Comparison of ENCODE assay signal across 13 cellular contexts in genomic region chr1:238606896-238607295, GRCh38.
DNase-seq lines count a peak whose midpoint lies in the region; ATAC-seq lines count a peak whose summit lies in the region.
"Had no signal": no experiment of that assay in that cellular context is flagged by ENCODE, and none has a peak within 500 bp of the region (broad histone marks: within the 10 kb centered on the region; RNA-seq: fewer than 3 reads in every experiment).

No MANE protein-coding gene starts in this region.

- H3K27ac Mint-ChIP-seq in effector memory CD8-positive, alpha-beta T cell: no peak overlapping the region
- H3K27ac Mint-ChIP-seq: activated CD4-positive, alpha-beta memory T cell treated with anti-CD3 and anti-CD28 coated beads, Interleukin-2, amount 10 ng/mL, durations not matched to agents 7 days and 5 days; CD4-positive, alpha-beta memory T cell had no signal

- H3K9me3 ChIP-seq in Karpas-422 (ENCODE audit: low read length): peaks cover 36% of the 10 kb centered on the region
- H3K9me3 ChIP-seq: sigmoid colon had no signal

- H3K4me1 Mint-ChIP-seq in effector memory CD8-positive, alpha-beta T cell (ENCODE audit: low read depth in 2 of 2): no peaks in the 10 kb centered on the region
- H3K4me1 Mint-ChIP-seq: activated CD4-positive, alpha-beta memory T cell treated with anti-CD3 and anti-CD28 coated beads, Interleukin-2, amount 10 ng/mL, durations not matched to agents 7 days and 5 days; CD4-positive, alpha-beta memory T cell had no signal

- DNase-seq in GM04504 (ENCODE audit: low read depth) (peak; percentile 13), NCI-H460 (ENCODE audit: extremely low read depth, low read depth) (peak; percentile 66), amniotic epithelial cell (ENCODE audit: low read depth) (peak; percentile 90), kidney tubule cell (ENCODE audit: low spot score) (peak; percentile 18), Karpas-422 (no peak)
- no peak for DNase-seq in activated T-cell treated with anti-CD3 and anti-CD28 coated beads, Interleukin-2, amount 50 U/mL, for 48 hours
- no peak for DNase-seq in effector memory CD8-positive, alpha-beta T cell
- DNase-seq: activated CD4-positive, alpha-beta memory T cell treated with anti-CD3 and anti-CD28 coated beads, Interleukin-2, amount 10 ng/mL, durations not matched to agents 7 days and 5 days; CD4-positive, alpha-beta memory T cell; foreskin fibroblast; NCI-H146; sigmoid colon had no signal

- no peak for ATAC-seq in GM19455 (IDR thresholded peaks at IDR 0.05; ENCODE audit: unreplicated experiment)
- no peak for ATAC-seq in effector memory CD8-positive, alpha-beta T cell (replicated peaks)

- no peaks in the 10 kb centered on the region for H3K79me2 ChIP-seq in Karpas-422 (ENCODE audit: low read length)

- H3K9me3 Mint-ChIP-seq in effector memory CD8-positive, alpha-beta T cell: peaks cover 6% of the 10 kb centered on the region in 2 donors

- no peaks in the 10 kb centered on the region for H3K9me2 ChIP-seq in Karpas-422 (replicated peaks; ENCODE audit: insufficient read depth, low read length)

- no peak overlapping the region for H3K27ac ChIP-seq in Karpas-422 (ENCODE audit: low read length)
- H3K27ac ChIP-seq: sigmoid colon had no signal

- H4K20me1 ChIP-seq in Karpas-422 (ENCODE audit: insufficient read depth, low read depth, low read length): no peaks in the 10 kb centered on the region

- H3K9ac ChIP-seq in Karpas-422 (ENCODE audit: low read length): no peak overlapping the region

- no peaks in the 10 kb centered on the region for H3K27me3 Mint-ChIP-seq in effector memory CD8-positive, alpha-beta T cell
- H3K27me3 Mint-ChIP-seq: activated CD4-positive, alpha-beta memory T cell treated with anti-CD3 and anti-CD28 coated beads, Interleukin-2, amount 10 ng/mL, durations not matched to agents 7 days and 5 days; CD4-positive, alpha-beta memory T cell had no signal

- H3K27me3 ChIP-seq in Karpas-422 (ENCODE audit: low read length): no peaks in the 10 kb centered on the region
- H3K27me3 ChIP-seq: sigmoid colon had no signal

- H3K36me3 ChIP-seq in Karpas-422 (ENCODE audit: insufficient read depth, low read length): no peaks in the 10 kb centered on the region
- H3K36me3 ChIP-seq: sigmoid colon had no signal

- no peak overlapping the region for H3K4me3 Mint-ChIP-seq in effector memory CD8-positive, alpha-beta T cell
- H3K4me3 Mint-ChIP-seq: activated CD4-positive, alpha-beta memory T cell treated with anti-CD3 and anti-CD28 coated beads, Interleukin-2, amount 10 ng/mL, durations not matched to agents 7 days and 5 days; CD4-positive, alpha-beta memory T cell had no signal

- no peak overlapping the region for H2AFZ ChIP-seq in Karpas-422 (ENCODE audit: low read length)

- H3K4me2 ChIP-seq in Karpas-422 (ENCODE audit: low read depth, low read length, poor library complexity, severe bottlenecking): no peak overlapping the region

- H3K36me3 Mint-ChIP-seq in effector memory CD8-positive, alpha-beta T cell (ENCODE audit: insufficient read depth): no peaks in the 10 kb centered on the region
- H3K36me3 Mint-ChIP-seq: CD4-positive, alpha-beta memory T cell had no signal

- H3K4me3 ChIP-seq in Karpas-422 (ENCODE audit: low read length): no peak overlapping the region
- H3K4me3 ChIP-seq: sigmoid colon had no signal

- H3K4me1 ChIP-seq in Karpas-422 (ENCODE audit: low read length): no peaks in the 10 kb centered on the region
- H3K4me1 ChIP-seq: sigmoid colon had no signal

Comparison
In these comparisons a context has a peak if more than half of its experiments do, and no peak if none do; other contexts are left out.
1. DNase-seq: peak in GM04504 (single experiment), NCI-H460 (single experiment), amniotic epithelial cell (single experiment) and kidney tubule cell (single experiment); none in Karpas-422 (single experiment), activated T-cell treated with anti-CD3 and anti-CD28 coated beads, Interleukin-2, amount 50 U/mL, for 48 hours (0 of 2) and effector memory CD8-positive, alpha-beta T cell (0 of 3).